ENCODE assay signal across 30 cellular contexts in the genomic region with DNA sequence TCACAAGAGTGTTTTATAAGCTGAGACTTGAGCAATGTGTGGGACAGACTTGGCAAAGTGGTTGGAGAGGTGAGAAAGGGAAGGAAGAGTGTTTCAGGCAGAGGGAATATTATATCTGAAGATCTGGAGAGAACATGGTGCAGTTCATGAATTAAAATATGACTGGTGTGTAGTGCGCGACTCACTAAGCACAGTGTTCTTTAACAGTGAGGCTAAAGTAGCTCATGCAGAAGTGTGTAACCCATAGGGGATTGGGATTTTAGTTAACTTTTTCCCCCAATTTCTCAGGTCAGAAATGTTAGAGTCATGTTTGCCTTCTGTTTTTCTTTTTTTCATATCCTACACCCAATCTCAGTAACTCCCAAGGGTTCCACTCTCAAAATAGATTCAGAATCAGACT.
"Had no signal": no experiment of that assay in that cellular context is flagged by ENCODE, and none has a peak within 500 bp of the region (broad histone marks: within the 10 kb centered on the region; RNA-seq: fewer than 3 reads in every experiment).

No MANE protein-coding gene starts in this region.

- FAIRE-seq: astrocyte, pancreas, small intestine had no signal

- H3K27me3 Mint-ChIP-seq: activated naive CD8-positive, alpha-beta T cell treated with anti-CD3 and anti-CD28 coated beads for 36 hours; effector memory CD8-positive, alpha-beta T cell; naive thymus-derived CD8-positive, alpha-beta T cell had no signal

- H3K27me3 ChIP-seq: adrenal gland, brain microvascular endothelial cell, heart right ventricle, pancreas, sigmoid colon, stomach, thyroid gland, upper lobe of left lung had no signal

- H3K27ac ChIP-seq: adrenal gland, brain microvascular endothelial cell, heart right ventricle, lower lobe of right lung, pancreas, psoas muscle, sigmoid colon, stomach, thyroid gland, upper lobe of left lung had no signal

- H3K36me3 ChIP-seq: adrenal gland, brain microvascular endothelial cell, lower lobe of right lung, pancreas, sigmoid colon, thyroid gland, upper lobe of left lung had no signal

- ATAC-seq: effector memory CD8-positive, alpha-beta T cell; left lobe of liver; naive thymus-derived CD8-positive, alpha-beta T cell; pancreas; stimulated activated effector memory CD8-positive, alpha-beta T cell treated with anti-CD3 and anti-CD28 coated beads, Interleukin-12 subunit alpha, Interleukin-12 subunit beta, amount 100 ng/mL, for 72 hours had no signal

- H3K9me3 Mint-ChIP-seq: activated naive CD4-positive, alpha-beta T cell treated with anti-CD3 and anti-CD28 coated beads for 36 hours; activated naive CD8-positive, alpha-beta T cell treated with anti-CD3 and anti-CD28 coated beads for 36 hours; effector memory CD8-positive, alpha-beta T cell; naive thymus-derived CD8-positive, alpha-beta T cell; neural crest cell; stimulated activated effector memory CD8-positive, alpha-beta T cell treated with anti-CD3 and anti-CD28 coated beads, Interleukin-12 subunit alpha, Interleukin-12 subunit beta, amount 100 ng/mL, for 72 hours; T-helper 2 cell treated with Interferon-gamma antibody and Interleukin-4, amounts not matched to agents 5 μg/mL and 100 μg/mL, for 36 hours had no signal

- H3K9me3 ChIP-seq: adrenal gland, heart right ventricle, lower lobe of right lung, pancreas, psoas muscle, sigmoid colon, stomach, thyroid gland, upper lobe of left lung had no signal

- H3K4me1 Mint-ChIP-seq: neural crest cell had no signal

- H3K27ac Mint-ChIP-seq: activated naive CD4-positive, alpha-beta T cell treated with anti-CD3 and anti-CD28 coated beads for 36 hours; activated naive CD8-positive, alpha-beta T cell treated with anti-CD3 and anti-CD28 coated beads for 36 hours; effector memory CD8-positive, alpha-beta T cell; naive thymus-derived CD8-positive, alpha-beta T cell; stimulated activated effector memory CD8-positive, alpha-beta T cell treated with anti-CD3 and anti-CD28 coated beads, Interleukin-12 subunit alpha, Interleukin-12 subunit beta, amount 100 ng/mL, for 72 hours; T-helper 2 cell treated with Interferon-gamma antibody and Interleukin-4, amounts not matched to agents 5 μg/mL and 100 μg/mL, for 36 hours had no signal

- H3K4me3 Mint-ChIP-seq: activated naive CD4-positive, alpha-beta T cell treated with anti-CD3 and anti-CD28 coated beads for 36 hours; activated naive CD8-positive, alpha-beta T cell treated with anti-CD3 and anti-CD28 coated beads for 36 hours; effector memory CD8-positive, alpha-beta T cell; naive thymus-derived CD8-positive, alpha-beta T cell; neural crest cell; stimulated activated effector memory CD8-positive, alpha-beta T cell treated with anti-CD3 and anti-CD28 coated beads, Interleukin-12 subunit alpha, Interleukin-12 subunit beta, amount 100 ng/mL, for 72 hours; T-helper 2 cell treated with Interferon-gamma antibody and Interleukin-4, amounts not matched to agents 5 μg/mL and 100 μg/mL, for 36 hours had no signal

- H3K4me1 ChIP-seq: adrenal gland, lower lobe of right lung, pancreas, thyroid gland, upper lobe of left lung had no signal

- H3K4me3 ChIP-seq: adrenal gland, heart right ventricle, lower lobe of right lung, pancreas, psoas muscle, sigmoid colon, stomach, thyroid gland, upper lobe of left lung had no signal

- DNase-seq: activated CD4-positive, alpha-beta T cell treated with anti-CD3 and anti-CD28 coated beads for 4 hours; activated CD4-positive, alpha-beta T cell treated with anti-CD3 and anti-CD28 coated beads, Interleukin-2, amount 50 U/mL, for 48 hours; activated CD8-positive, alpha-beta memory T cell treated with anti-CD3 and anti-CD28 coated beads for 24 hours; activated effector memory CD4-positive, alpha-beta T cell treated with Interleukin-2 at 50 U/mL for 16 hours; activated naive CD4-positive, alpha-beta T cell treated with anti-CD3 and anti-CD28 coated beads for 36 hours; activated naive CD8-positive, alpha-beta T cell treated with anti-CD3 and anti-CD28 coated beads for 36 hours; adrenal gland; brain microvascular endothelial cell; caudate nucleus; cortex of kidney; effector memory CD8-positive, alpha-beta T cell; heart right ventricle; kidney glomerular epithelial cell; lower lobe of right lung; mesenchymal stem cell; naive thymus-derived CD8-positive, alpha-beta T cell; nucleus accumbens; psoas muscle; sigmoid colon; small intestine; stimulated activated CD4-positive, alpha-beta T cell treated with anti-CD3 and anti-CD28 coated beads, Interleukin-4, amount 100 ng/mL, for 24 hours; stomach; thyroid gland; upper lobe of left lung had no signal
